19 cellular contexts compared by ENCODE assay signal in genomic region chr2:102399499-102400141, GRCh38. TPM values are rescaled to one million over a fixed set of nuclear protein-coding genes. Genes with fewer than 3 reads are reported as not detected.
A peak's percentile ranks its signal among the peaks of the same experiment; 100 is the strongest.
DNase-seq lines count a peak whose midpoint lies in the region; ATAC-seq and TF ChIP-seq lines count a peak whose summit lies in the region.
"Had no signal": no experiment of that assay in that cellular context is flagged by ENCODE, and none has a peak within 500 bp of the region (broad histone marks: within the 10 kb centered on the region; RNA-seq: fewer than 3 reads in every experiment).

No MANE protein-coding gene starts in this region.

- peak; percentile 80 for ATAC-seq in activated naive CD8-positive, alpha-beta T cell treated with anti-CD3 and anti-CD28 coated beads, Interleukin-2, amount 50 U/mL, for 24 hours
- ATAC-seq in mucosa of descending colon (peak; percentile 12), GM21390 (IDR thresholded peaks at IDR 0.05; ENCODE audit: unreplicated experiment) (no peak)
- ATAC-seq in stimulated activated naive CD8-positive, alpha-beta T cell treated with anti-CD3 and anti-CD28 coated beads, Interleukin-15, amount 100 ng/mL, for 72 hours: peak; percentile 66
- ATAC-seq: CD8-positive, alpha-beta T cell had no signal

- no peaks in the 10 kb centered on the region for H3K9me3 Mint-ChIP-seq in activated CD4-positive, alpha-beta T cell treated with anti-CD3 and anti-CD28 coated beads, Interleukin-2, amount 10 ng/mL, durations not matched to agents 24 days and 14 days
- H3K9me3 Mint-ChIP-seq in activated CD4-positive, alpha-beta T cell treated with anti-CD3 and anti-CD28 coated beads, Interleukin-2, amount 10 ng/mL, durations not matched to agents 7 days and 5 days: peaks cover 3% of the 10 kb centered on the region
- H3K9me3 Mint-ChIP-seq in activated naive CD8-positive, alpha-beta T cell treated with anti-CD3 and anti-CD28 coated beads, Interleukin-2, amount 50 U/mL, for 24 hours: no peaks in the 10 kb centered on the region
- no peaks in the 10 kb centered on the region for H3K9me3 Mint-ChIP-seq in stimulated activated naive CD8-positive, alpha-beta T cell treated with anti-CD3 and anti-CD28 coated beads, Interleukin-15, amount 100 ng/mL, for 72 hours
- H3K9me3 Mint-ChIP-seq: CD8-positive, alpha-beta T cell had no signal

- peaks cover 30% of the 10 kb centered on the region for H3K4me1 Mint-ChIP-seq in activated CD4-positive, alpha-beta T cell treated with anti-CD3 and anti-CD28 coated beads, Interleukin-2, amount 10 ng/mL, durations not matched to agents 24 days and 14 days
- peaks cover 24% of the 10 kb centered on the region for H3K4me1 Mint-ChIP-seq in activated CD4-positive, alpha-beta T cell treated with anti-CD3 and anti-CD28 coated beads, Interleukin-2, amount 10 ng/mL, durations not matched to agents 7 days and 5 days
- peaks cover 24% of the 10 kb centered on the region for H3K4me1 Mint-ChIP-seq in activated naive CD8-positive, alpha-beta T cell treated with anti-CD3 and anti-CD28 coated beads, Interleukin-2, amount 50 U/mL, for 24 hours
- peaks cover 17% of the 10 kb centered on the region for H3K4me1 Mint-ChIP-seq in stimulated activated naive CD8-positive, alpha-beta T cell treated with anti-CD3 and anti-CD28 coated beads, Interleukin-15, amount 100 ng/mL, for 72 hours

- no peak overlapping the region for H3K4me3 Mint-ChIP-seq in activated CD4-positive, alpha-beta T cell treated with anti-CD3 and anti-CD28 coated beads, Interleukin-2, amount 10 ng/mL, durations not matched to agents 24 days and 14 days
- H3K4me3 Mint-ChIP-seq in activated CD4-positive, alpha-beta T cell treated with anti-CD3 and anti-CD28 coated beads, Interleukin-2, amount 10 ng/mL, durations not matched to agents 7 days and 5 days: no peak overlapping the region
- H3K4me3 Mint-ChIP-seq in activated naive CD8-positive, alpha-beta T cell treated with anti-CD3 and anti-CD28 coated beads, Interleukin-2, amount 50 U/mL, for 24 hours: no peak overlapping the region
- H3K4me3 Mint-ChIP-seq in stimulated activated naive CD8-positive, alpha-beta T cell treated with anti-CD3 and anti-CD28 coated beads, Interleukin-15, amount 100 ng/mL, for 72 hours: no peak overlapping the region
- H3K4me3 Mint-ChIP-seq: CD8-positive, alpha-beta T cell had no signal

- H3K27ac Mint-ChIP-seq in activated CD4-positive, alpha-beta T cell treated with anti-CD3 and anti-CD28 coated beads, Interleukin-2, amount 10 ng/mL, durations not matched to agents 24 days and 14 days: peak overlapping the region; percentile 30
- no peak overlapping the region for H3K27ac Mint-ChIP-seq in activated CD4-positive, alpha-beta T cell treated with anti-CD3 and anti-CD28 coated beads, Interleukin-2, amount 10 ng/mL, durations not matched to agents 7 days and 5 days
- no peak overlapping the region for H3K27ac Mint-ChIP-seq in activated naive CD8-positive, alpha-beta T cell treated with anti-CD3 and anti-CD28 coated beads, Interleukin-2, amount 50 U/mL, for 24 hours
- H3K27ac Mint-ChIP-seq in stimulated activated naive CD8-positive, alpha-beta T cell treated with anti-CD3 and anti-CD28 coated beads, Interleukin-15, amount 100 ng/mL, for 72 hours: no peak overlapping the region
- H3K27ac Mint-ChIP-seq: CD8-positive, alpha-beta T cell had no signal

- CTCF ChIA-PET in activated CD4-positive, alpha-beta T cell treated with anti-CD3 and anti-CD28 coated beads, Interleukin-2, amount 10 ng/mL, durations not matched to agents 7 days and 5 days (lab: Charles Lee): interaction anchor here (1.5 kb wide), 1 partner anchor 19 kb away, joined by 4 read pairs; no protein-coding TSS in a partner anchor

- no peaks in the 10 kb centered on the region for H3K4me1 ChIP-seq in mucosa of descending colon (ENCODE audit: low read depth)
- H3K4me1 ChIP-seq in suprapubic skin: no peaks in the 10 kb centered on the region
- no peaks in the 10 kb centered on the region for H3K4me1 ChIP-seq in SJCRH30

- TF ChIP-seq CTCF in mucosa of descending colon (IDR thresholded peaks at IDR 0.05) (no peak), suprapubic skin (IDR thresholded peaks at IDR 0.05) (no peak)

- intact Hi-C loops in activated CD4-positive, alpha-beta T cell treated with anti-CD3 and anti-CD28 coated beads, Interleukin-2, amount 10 ng/mL, durations not matched to agents 24 days and 14 days (cut with micrococcal nuclease): no loop called here
- intact Hi-C loops in mucosa of descending colon (cut with DNase I, micrococcal nuclease): no loop called here

- H3K4me3 ChIP-seq in mucosa of descending colon (no peak overlapping the region), suprapubic skin (no peak overlapping the region), SJCRH30 (no peak overlapping the region)

- no peak for DNase-seq in activated CD4-positive, alpha-beta T cell treated with anti-CD3 and anti-CD28 coated beads, Interleukin-2, amount 10 ng/mL, durations not matched to agents 24 days and 14 days
- DNase-seq in activated CD4-positive, alpha-beta T cell treated with anti-CD3 and anti-CD28 coated beads, Interleukin-2, amount 10 ng/mL, durations not matched to agents 7 days and 5 days: no peak
- no peak for DNase-seq in activated naive CD8-positive, alpha-beta T cell treated with anti-CD3 and anti-CD28 coated beads, Interleukin-2, amount 50 U/mL, for 24 hours
- no peak for DNase-seq in mucosa of descending colon
- no peak for DNase-seq in stimulated activated naive CD8-positive, alpha-beta T cell treated with anti-CD3 and anti-CD28 coated beads, Interleukin-15, amount 100 ng/mL, for 72 hours
- no peak for DNase-seq in suprapubic skin (ENCODE audit: low spot score in 2 of 2)
- no peak for DNase-seq in SJCRH30
- DNase-seq: CD8-positive, alpha-beta T cell; DMS79; GOT3; KBM-7; NCI-H1417 treated with DMSO at 0.1 percent for 48 hours; NCI-H2029; NCI-H2171; NCI-H446 treated with DMSO at 0.1 percent for 48 hours; NCI-H748 treated with DMSO at 0.1 percent for 48 hours; SHP77 had no signal

- H3K36me3 Mint-ChIP-seq in activated CD4-positive, alpha-beta T cell treated with anti-CD3 and anti-CD28 coated beads, Interleukin-2, amount 10 ng/mL, durations not matched to agents 24 days and 14 days (ENCODE audit: low read depth): peaks cover 26% of the 10 kb centered on the region
- peaks cover 5% of the 10 kb centered on the region for H3K36me3 Mint-ChIP-seq in activated CD4-positive, alpha-beta T cell treated with anti-CD3 and anti-CD28 coated beads, Interleukin-2, amount 10 ng/mL, durations not matched to agents 7 days and 5 days (ENCODE audit: low read depth)
- peaks cover 7% of the 10 kb centered on the region for H3K36me3 Mint-ChIP-seq in activated naive CD8-positive, alpha-beta T cell treated with anti-CD3 and anti-CD28 coated beads, Interleukin-2, amount 50 U/mL, for 24 hours (ENCODE audit: low read depth)
- H3K36me3 Mint-ChIP-seq: CD8-positive, alpha-beta T cell had no signal

- H3K36me3 ChIP-seq in mucosa of descending colon (ENCODE audit: low read depth): no peaks in the 10 kb centered on the region
- H3K36me3 ChIP-seq in suprapubic skin: no peaks in the 10 kb centered on the region
- H3K36me3 ChIP-seq in SJCRH30: no peaks in the 10 kb centered on the region

- H3K27me3 ChIP-seq in suprapubic skin (no peaks in the 10 kb centered on the region), SJCRH30 (0 out of 2 replicates have a peak, but pooled peaks cover 3% of the 10 kb centered on the region)

- no peaks in the 10 kb centered on the region for H3K27me3 Mint-ChIP-seq in activated CD4-positive, alpha-beta T cell treated with anti-CD3 and anti-CD28 coated beads, Interleukin-2, amount 10 ng/mL, durations not matched to agents 24 days and 14 days
- H3K27me3 Mint-ChIP-seq in activated CD4-positive, alpha-beta T cell treated with anti-CD3 and anti-CD28 coated beads, Interleukin-2, amount 10 ng/mL, durations not matched to agents 7 days and 5 days: no peaks in the 10 kb centered on the region
- H3K27me3 Mint-ChIP-seq in activated naive CD8-positive, alpha-beta T cell treated with anti-CD3 and anti-CD28 coated beads, Interleukin-2, amount 50 U/mL, for 24 hours: no peaks in the 10 kb centered on the region
- H3K27me3 Mint-ChIP-seq in stimulated activated naive CD8-positive, alpha-beta T cell treated with anti-CD3 and anti-CD28 coated beads, Interleukin-15, amount 100 ng/mL, for 72 hours: no peaks in the 10 kb centered on the region

- no peak for TF ChIP-seq POLR2A in suprapubic skin (IDR thresholded peaks at IDR 0.05)

- H3K9me3 ChIP-seq in mucosa of descending colon: no peaks in the 10 kb centered on the region
- H3K9me3 ChIP-seq in suprapubic skin: no peaks in the 10 kb centered on the region
- no peaks in the 10 kb centered on the region for H3K9me3 ChIP-seq in SJCRH30 (replicated peaks)

- TF ChIP-seq EP300 in suprapubic skin (IDR thresholded peaks at IDR 0.05): no peak

- POLR2A ChIA-PET in activated CD4-positive, alpha-beta T cell treated with anti-CD3 and anti-CD28 coated beads, Interleukin-2, amount 10 ng/mL, durations not matched to agents 7 days and 5 days (lab: Charles Lee): no interaction called here

- H3K27ac ChIP-seq in suprapubic skin (no peak overlapping the region), SJCRH30 (no peak overlapping the region)

- 83% methylated on average over 6 of the region's 7 CpGs for WGBS in suprapubic skin

RNA-seq across cellular contexts. Expression of gene IL18RAP, which starts 23.3 kb away (rescaled TPM):
- 15.0 and 16.9 TPM in 2 replicates for total RNA-seq in activated CD4-positive, alpha-beta T cell treated with anti-CD3 and anti-CD28 coated beads, Interleukin-2, amount 10 ng/mL, durations not matched to agents 24 days and 14 days
- total RNA-seq in activated CD4-positive, alpha-beta T cell treated with anti-CD3 and anti-CD28 coated beads, Interleukin-2, amount 10 ng/mL, durations not matched to agents 7 days and 5 days: 1 to 10 TPM; 3.8 TPM
- 1 to 10 TPM in 2 of 3 donors, under 1 TPM in 1; 0.90 to 1.3 (median 1.2) TPM for total RNA-seq in mucosa of descending colon
- 1 to 10 TPM in 1 of 4 donors, under 1 TPM in 1, not detected in 2; 0.59 to 2.3 TPM for total RNA-seq in suprapubic skin
- not detected in 2 replicates for total RNA-seq in SJCRH30 (2014; rRNA removed; shearing (Covaris generic))
- total RNA-seq: A172 had no signal

RNA-seq across cellular contexts. Expression of gene IL18R1, which starts 44.0 kb away (rescaled TPM):
- total RNA-seq in activated CD4-positive, alpha-beta T cell treated with anti-CD3 and anti-CD28 coated beads, Interleukin-2, amount 10 ng/mL, durations not matched to agents 24 days and 14 days: 41.7 and 50.2 TPM in 2 replicates
- total RNA-seq in activated CD4-positive, alpha-beta T cell treated with anti-CD3 and anti-CD28 coated beads, Interleukin-2, amount 10 ng/mL, durations not matched to agents 7 days and 5 days: 10 to 100 TPM; 19.2 to 22.1 TPM
- total RNA-seq in mucosa of descending colon (1 to 10 TPM; 3.9 to 6.1 (median 5.2) TPM), suprapubic skin (1 to 10 TPM in 3 of 4 donors, under 1 TPM in 1; 0.89 to 7.2 (median 2.2) TPM)
- not detected in 2 replicates for total RNA-seq in SJCRH30 (2014; rRNA removed; shearing (Covaris generic))
- total RNA-seq: A172 had no signal
